8 cellular contexts compared by ENCODE assay signal in genomic region chr6:33317418-33317667, GRCh38. TPM values are rescaled to one million over a fixed set of nuclear protein-coding genes. Genes with fewer than 3 reads are reported as not detected.
DNase-seq lines count a peak whose midpoint lies in the region; ATAC-seq and TF ChIP-seq lines count a peak whose summit lies in the region.

No MANE protein-coding gene starts in this region.

- peak overlapping the region; percentile 23 for H3K4me3 ChIP-seq in MG63
- H3K4me3 ChIP-seq in dorsolateral prefrontal cortex: peak overlapping the region in 58 of 59 donors; percentile 38 to 80 (median 65)

- H3K27me3 ChIP-seq in MG63: no peaks in the 10 kb centered on the region
- no peaks in the 10 kb centered on the region for H3K27me3 ChIP-seq in dorsolateral prefrontal cortex

- intact Hi-C loops in dorsolateral prefrontal cortex (cut with DNase I): loop anchor here in 1 of 2 donors (1.0 kb wide), 1 partner anchor 18 kb away; no protein-coding TSS in a partner anchor

- DNase-seq in MG63: no peak
- DNase-seq in dorsolateral prefrontal cortex: no peak
- DNase-seq in midbrain (lab: John Stamatoyannopoulos, UW): peak; percentile 72
- DNase-seq in stimulated activated CD4-positive, alpha-beta T cell treated with anti-CD3 and anti-CD28 coated beads, Interleukin-15, amount 100 ng/mL, for 24 hours: no peak
- DNase-seq in NCI-H146 treated with DMSO at 0.1 percent for 48 hours (lab: John Stamatoyannopoulos, UW; ENCODE audit: unreplicated experiment): no peak

- peak overlapping the region; percentile 73 for H3K27ac ChIP-seq in C4-2B
- H3K27ac ChIP-seq in dorsolateral prefrontal cortex: peak overlapping the region in 58 of 59 donors; percentile 35 to 95 (median 87)

- no peak for ATAC-seq in HG02938 (IDR thresholded peaks at IDR 0.05; ENCODE audit: unreplicated experiment)
- ATAC-seq in HG02870 (IDR thresholded peaks at IDR 0.05; ENCODE audit: unreplicated experiment): no peak

- TF ChIP-seq CTCF in C4-2B (conservative IDR thresholded peaks at IDR 0.05) (no peak), dorsolateral prefrontal cortex (IDR thresholded peaks at IDR 0.05 in 54 of 56, conservative IDR thresholded peaks at IDR 0.05 in 2 of 56; ENCODE audit: low read depth in 1 of 56, partially characterized antibody in 56 of 56) (no peak)

- H3K36me3 ChIP-seq in MG63: peaks cover 26% of the 10 kb centered on the region

- no peaks in the 10 kb centered on the region for H3K9me3 ChIP-seq in MG63

RNA-seq across cellular contexts. Expression of gene ZBTB22, which starts 0.2 kb away (rescaled TPM):
- 6.2 and 20.0 TPM in 2 replicates for total RNA-seq in MG63 (2014; rRNA removed; shearing (Covaris generic); ENCODE audit: low replicate concordance)
- 10 to 100 TPM; 16.7 to 36.6 (median 25.5) TPM for total RNA-seq in dorsolateral prefrontal cortex

RNA-seq across cellular contexts. Expression of gene TAPBP, which starts 3.5 kb away (rescaled TPM):
- total RNA-seq in MG63 (2014; rRNA removed; shearing (Covaris generic); ENCODE audit: low replicate concordance): 37.5 and 89.0 TPM in 2 replicates
- 100 to 1,000 TPM in 7 of 120 experiments, 10 to 100 TPM in 113; 52.1 to 121 (median 79.4) TPM for total RNA-seq in dorsolateral prefrontal cortex

RNA-seq across cellular contexts. Expression of gene DAXX, which starts 5.4 kb away (rescaled TPM):
- total RNA-seq in MG63 (2014; rRNA removed; shearing (Covaris generic); ENCODE audit: low replicate concordance): 27.3 and 34.2 TPM in 2 replicates
- total RNA-seq in dorsolateral prefrontal cortex: 10 to 100 TPM; 18.3 to 43.1 (median 27.8) TPM

RNA-seq across cellular contexts. Expression of gene RGL2, which starts 18.6 kb away (rescaled TPM):
- total RNA-seq in MG63 (2014; rRNA removed; shearing (Covaris generic); ENCODE audit: low replicate concordance): 71.9 and 123 TPM in 2 replicates
- 10 to 100 TPM; 30.9 to 94.4 (median 52.6) TPM for total RNA-seq in dorsolateral prefrontal cortex

RNA-seq across cellular contexts. Expression of gene PFDN6, which starts 27.9 kb away (rescaled TPM):
- total RNA-seq in MG63 (2014; rRNA removed; shearing (Covaris generic); ENCODE audit: low replicate concordance): 488 and 596 TPM in 2 replicates
- total RNA-seq in dorsolateral prefrontal cortex: 10 to 100 TPM; 29.1 to 82.4 (median 59.2) TPM
